19 cellular contexts compared by ENCODE assay signal in the genomic region with DNA sequence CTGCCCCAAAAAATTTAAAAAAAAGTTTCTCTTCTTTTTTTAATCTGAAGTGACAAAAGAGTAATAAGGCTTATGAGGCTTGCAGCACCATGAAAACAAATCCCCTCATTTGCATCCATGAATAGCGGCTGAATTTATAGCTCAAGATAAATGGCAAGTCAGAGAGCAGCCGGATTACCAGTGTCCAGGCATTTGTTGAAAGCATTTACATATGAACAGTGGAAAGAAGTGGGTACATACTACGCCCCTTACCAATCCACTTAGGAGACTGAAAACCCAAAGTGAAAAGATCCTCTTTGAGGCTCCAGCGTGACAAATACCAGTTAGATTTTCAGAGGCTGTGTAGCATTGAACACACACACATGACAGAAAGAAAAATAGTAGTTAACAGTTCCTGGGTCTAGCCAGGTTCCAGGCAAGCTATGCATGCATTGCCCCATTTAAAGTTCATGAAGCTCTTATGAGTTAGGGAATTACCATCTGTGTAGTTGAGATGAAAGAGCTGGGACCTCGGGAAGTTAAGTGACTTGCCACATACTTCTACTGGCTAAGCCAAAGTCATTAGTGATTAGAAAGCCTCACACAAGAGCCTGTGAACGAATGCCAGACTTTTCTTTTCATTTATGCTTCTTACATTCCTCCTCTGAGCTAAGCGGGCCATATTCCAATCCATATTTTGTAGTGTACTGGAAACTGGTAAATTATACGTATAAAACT. TPM values are rescaled to one million over a fixed set of nuclear protein-coding genes. Genes with fewer than 3 reads are reported as not detected.
DNase-seq lines count a peak whose midpoint lies in the region; ATAC-seq and TF ChIP-seq lines count a peak whose summit lies in the region.
"Had no signal": no experiment of that assay in that cellular context is flagged by ENCODE, and none has a peak within 500 bp of the region (broad histone marks: within the 10 kb centered on the region; RNA-seq: fewer than 3 reads in every experiment).

No MANE protein-coding gene starts in this region.

- H3K4me3 Mint-ChIP-seq in activated T-helper 1 cell treated with anti-CD3 and anti-CD28 coated beads, Interleukin-12 subunit alpha, Interleukin-12 subunit beta, Interleukin-2, Interleukin-4 antibody, amounts not matched to agents 30 ng/mL and 10 ng/mL and 1 ng/mL, durations not matched to agents 14 hours and 24 hours and 36 hours, result no peak overlapping the region
- no peak overlapping the region for H3K4me3 Mint-ChIP-seq in activated CD4-positive, alpha-beta T cell treated with anti-CD3 and anti-CD28 coated beads for 36 hours
- H3K4me3 Mint-ChIP-seq: activated naive CD8-positive, alpha-beta T cell treated with anti-CD3 and anti-CD28 coated beads for 36 hours; activated T-cell treated with anti-CD3 and anti-CD28 coated beads, Interleukin-2, amount 50 U/mL, for 24 hours had no signal

- no peak overlapping the region for H3K27ac Mint-ChIP-seq in activated T-helper 1 cell treated with anti-CD3 and anti-CD28 coated beads, Interleukin-12 subunit alpha, Interleukin-12 subunit beta, Interleukin-2, Interleukin-4 antibody, amounts not matched to agents 30 ng/mL and 10 ng/mL and 1 ng/mL, durations not matched to agents 14 hours and 24 hours and 36 hours
- H3K27ac Mint-ChIP-seq in activated CD4-positive, alpha-beta T cell treated with anti-CD3 and anti-CD28 coated beads for 36 hours, result no peak overlapping the region
- H3K27ac Mint-ChIP-seq: activated naive CD8-positive, alpha-beta T cell treated with anti-CD3 and anti-CD28 coated beads for 36 hours; activated T-cell treated with anti-CD3 and anti-CD28 coated beads, Interleukin-2, amount 50 U/mL, for 24 hours had no signal

- DNase-seq in NCI-H1048 (lab: John Stamatoyannopoulos, UW), result peak; percentile 7
- no peak for DNase-seq in left lung
- peak; percentile 20 for DNase-seq in retina
- no peak for DNase-seq in PC-9
- DNase-seq in activated T-helper 1 cell treated with anti-CD3 and anti-CD28 coated beads, Interleukin-12 subunit alpha, Interleukin-12 subunit beta, Interleukin-2, Interleukin-4 antibody, amounts not matched to agents 30 ng/mL and 10 ng/mL and 1 ng/mL, durations not matched to agents 14 hours and 24 hours and 36 hours (ENCODE audit: low spot score), result no peak
- DNase-seq in tibial artery, result no peak
- DNase-seq in activated CD4-positive, alpha-beta T cell treated with anti-CD3 and anti-CD28 coated beads for 36 hours, result no peak
- DNase-seq: activated CD4-positive, alpha-beta T cell treated with anti-CD3 and anti-CD28 coated beads, Interleukin-2, amount 50 U/mL, for 1 hour; activated naive CD8-positive, alpha-beta T cell treated with anti-CD3 and anti-CD28 coated beads for 36 hours; activated T-cell treated with anti-CD3 and anti-CD28 coated beads, Interleukin-2, amount 50 U/mL, for 24 hours; BE2C; GM23248; NCI-H2029; NCI-H446 treated with DMSO at 0.1 percent for 48 hours; occipital lobe; PC-3; SK-N-SH had no signal

- peak; percentile 66 for ATAC-seq in left lung
- no peak for ATAC-seq in activated CD4-positive, alpha-beta T cell treated with anti-CD3 and anti-CD28 coated beads for 36 hours
- ATAC-seq: PC-3 had no signal

- intact Hi-C loops in left lung (cut with DNase I), result no loop called here
- intact Hi-C loops in PC-9 (cut with micrococcal nuclease; ENCODE audit: unreplicated experiment), result no loop called here
- intact Hi-C loops in activated T-helper 1 cell treated with anti-CD3 and anti-CD28 coated beads, Interleukin-12 subunit alpha, Interleukin-12 subunit beta, Interleukin-2, Interleukin-4 antibody, amounts not matched to agents 30 ng/mL and 10 ng/mL and 1 ng/mL, durations not matched to agents 14 hours and 24 hours and 36 hours (cut with micrococcal nuclease), result no loop called here
- intact Hi-C loops in tibial artery (cut with DNase I; ENCODE audit: low total_unique reads), result no loop called here
- intact Hi-C loops in activated CD4-positive, alpha-beta T cell treated with anti-CD3 and anti-CD28 coated beads for 36 hours (cut with DNase I, micrococcal nuclease), result no loop called here

- H3F3A ChIP-seq in PC-9 (ENCODE audit: insufficient read depth, low read depth), result no peaks in the 10 kb centered on the region

- H3K4me1 Mint-ChIP-seq in activated T-helper 1 cell treated with anti-CD3 and anti-CD28 coated beads, Interleukin-12 subunit alpha, Interleukin-12 subunit beta, Interleukin-2, Interleukin-4 antibody, amounts not matched to agents 30 ng/mL and 10 ng/mL and 1 ng/mL, durations not matched to agents 14 hours and 24 hours and 36 hours (ENCODE audit: low read depth), result no peaks in the 10 kb centered on the region
- no peaks in the 10 kb centered on the region for H3K4me1 Mint-ChIP-seq in activated CD4-positive, alpha-beta T cell treated with anti-CD3 and anti-CD28 coated beads for 36 hours
- H3K4me1 Mint-ChIP-seq: activated naive CD8-positive, alpha-beta T cell treated with anti-CD3 and anti-CD28 coated beads for 36 hours had no signal

- CTCF ChIA-PET in PC-9 (lab: Charles Lee), result no interaction called here
- CTCF ChIA-PET in activated CD4-positive, alpha-beta T cell treated with anti-CD3 and anti-CD28 coated beads for 36 hours (lab: Charles Lee), result interaction anchor here (1.1 to 1.8 kb wide), 2 partner anchors 10 to 18 kb away, joined by 4 to 7 read pairs; no protein-coding TSS in a partner anchor

- H3K36me3 ChIP-seq in ectodermal cell (ENCODE audit: control insufficient read depth, insufficient read depth, low read length) (no peaks in the 10 kb centered on the region), left lung (no peaks in the 10 kb centered on the region), PC-9 (ENCODE audit: low read depth) (no peaks in the 10 kb centered on the region), tibial artery (no peaks in the 10 kb centered on the region)
- H3K36me3 ChIP-seq: BE2C, thoracic aorta had no signal

- POLR2A ChIA-PET in PC-9 (lab: Charles Lee; ENCODE audit: unreplicated experiment), result no interaction called here
- POLR2A ChIA-PET in activated CD4-positive, alpha-beta T cell treated with anti-CD3 and anti-CD28 coated beads for 36 hours (lab: Charles Lee), result no interaction called here

- H2AFZ ChIP-seq in PC-9, result no peak overlapping the region

- no peaks in the 10 kb centered on the region for H4K20me1 ChIP-seq in PC-9 (ENCODE audit: insufficient read depth)

- H3K79me2 ChIP-seq in PC-9 (ENCODE audit: low read depth), result no peaks in the 10 kb centered on the region

- BruUV-seq in PC-9 (replicated peaks; lab: Mats Ljungman, UMichigan), result no TSS peak

- H3K4me1 ChIP-seq in ectodermal cell (ENCODE audit: control insufficient read depth, insufficient read depth, low read length) (peaks cover 28% of the 10 kb centered on the region), left lung (peaks cover 0 to 8% of the 10 kb centered on the region in 2 donors), PC-9 (replicated peaks; ENCODE audit: insufficient read depth) (no peaks in the 10 kb centered on the region), tibial artery (no peaks in the 10 kb centered on the region)
- H3K4me1 ChIP-seq: BE2C had no signal

- H3K4me3 ChIP-seq in ectodermal cell (ENCODE audit: insufficient read depth, low read depth, low read length) (no peak overlapping the region), left lung (no peak overlapping the region), PC-9 (no peak overlapping the region), tibial artery (no peak overlapping the region)
- H3K4me3 ChIP-seq: thoracic aorta had no signal

- no peaks in the 10 kb centered on the region for H3K27me3 ChIP-seq in ectodermal cell (ENCODE audit: control insufficient read depth, insufficient read depth, low read length, poor library complexity, severe bottlenecking)
- no peaks in the 10 kb centered on the region for H3K27me3 ChIP-seq in left lung
- H3K27me3 ChIP-seq in PC-9 (ENCODE audit: insufficient read depth, low read depth), result no peaks in the 10 kb centered on the region
- no peaks in the 10 kb centered on the region for H3K27me3 ChIP-seq in tibial artery
- H3K27me3 ChIP-seq: BE2C had no signal

- no peaks in the 10 kb centered on the region for H3K36me3 Mint-ChIP-seq in activated T-helper 1 cell treated with anti-CD3 and anti-CD28 coated beads, Interleukin-12 subunit alpha, Interleukin-12 subunit beta, Interleukin-2, Interleukin-4 antibody, amounts not matched to agents 30 ng/mL and 10 ng/mL and 1 ng/mL, durations not matched to agents 14 hours and 24 hours and 36 hours (ENCODE audit: low read depth)
- H3K36me3 Mint-ChIP-seq in activated CD4-positive, alpha-beta T cell treated with anti-CD3 and anti-CD28 coated beads for 36 hours (ENCODE audit: low read depth), result no peaks in the 10 kb centered on the region
- H3K36me3 Mint-ChIP-seq: activated naive CD8-positive, alpha-beta T cell treated with anti-CD3 and anti-CD28 coated beads for 36 hours had no signal

- no peaks in the 10 kb centered on the region for H3K9me2 ChIP-seq in PC-9 (ENCODE audit: insufficient read depth)
- H3K9me2 ChIP-seq: SK-N-SH had no signal

- peak overlapping the region; percentile 79 for H3K27ac ChIP-seq in ectodermal cell (ENCODE audit: insufficient read depth, low read depth, low read length, poor library complexity, severe bottlenecking)
- peak overlapping the region in 1 of 2 donors; percentile 11 for H3K27ac ChIP-seq in left lung
- no peak overlapping the region for H3K27ac ChIP-seq in PC-9
- no peak overlapping the region for H3K27ac ChIP-seq in tibial artery
- H3K27ac ChIP-seq: GM23248, thoracic aorta had no signal

- WGBS in ectodermal cell, 2 experiments, result 30 to 39% methylated on average over 5 to 7 of the region's 8 CpGs

- no peaks in the 10 kb centered on the region for H3K9me3 ChIP-seq in ectodermal cell (ENCODE audit: control insufficient read depth, low read length)
- H3K9me3 ChIP-seq in left lung, result no peaks in the 10 kb centered on the region
- H3K9me3 ChIP-seq in PC-9 (ENCODE audit: insufficient read depth, low read depth), result no peaks in the 10 kb centered on the region
- no peaks in the 10 kb centered on the region for H3K9me3 ChIP-seq in tibial artery
- H3K9me3 ChIP-seq: BE2C, SK-N-SH, thoracic aorta had no signal

- no peak for TF ChIP-seq CTCF in left lung (IDR thresholded peaks at IDR 0.05)
- no peak for TF ChIP-seq CTCF in PC-9 (conservative IDR thresholded peaks at IDR 0.05)
- no peak for TF ChIP-seq CTCF in tibial artery (IDR thresholded peaks at IDR 0.05)

- H3K4me2 ChIP-seq in PC-9, result no peak overlapping the region
- H3K4me2 ChIP-seq: SK-N-SH had no signal

- peaks cover 17% of the 10 kb centered on the region for H3K27me3 Mint-ChIP-seq in activated T-helper 1 cell treated with anti-CD3 and anti-CD28 coated beads, Interleukin-12 subunit alpha, Interleukin-12 subunit beta, Interleukin-2, Interleukin-4 antibody, amounts not matched to agents 30 ng/mL and 10 ng/mL and 1 ng/mL, durations not matched to agents 14 hours and 24 hours and 36 hours (ENCODE audit: insufficient read depth)
- H3K27me3 Mint-ChIP-seq in activated CD4-positive, alpha-beta T cell treated with anti-CD3 and anti-CD28 coated beads for 36 hours, result peaks cover 12% of the 10 kb centered on the region

- H3K9me3 Mint-ChIP-seq in activated T-helper 1 cell treated with anti-CD3 and anti-CD28 coated beads, Interleukin-12 subunit alpha, Interleukin-12 subunit beta, Interleukin-2, Interleukin-4 antibody, amounts not matched to agents 30 ng/mL and 10 ng/mL and 1 ng/mL, durations not matched to agents 14 hours and 24 hours and 36 hours, result no peaks in the 10 kb centered on the region
- no peaks in the 10 kb centered on the region for H3K9me3 Mint-ChIP-seq in activated CD4-positive, alpha-beta T cell treated with anti-CD3 and anti-CD28 coated beads for 36 hours (ENCODE audit: low read depth)
- H3K9me3 Mint-ChIP-seq: activated naive CD8-positive, alpha-beta T cell treated with anti-CD3 and anti-CD28 coated beads for 36 hours; activated T-cell treated with anti-CD3 and anti-CD28 coated beads, Interleukin-2, amount 50 U/mL, for 24 hours had no signal

RNA-seq across cellular contexts. Expression of a gene that starts 28.2 kb away (rescaled TPM):
- 11.9 TPM for polyA plus RNA-seq in ectodermal cell (2013, experiment 1 of 4)
- 12.5 TPM for polyA plus RNA-seq in ectodermal cell (2013, experiment 2 of 4)
- polyA plus RNA-seq in ectodermal cell (2013, experiment 3 of 4), result 11.4 TPM
- 11.8 TPM for polyA plus RNA-seq in ectodermal cell (2013, experiment 4 of 4)
- total RNA-seq in left lung (10 to 100 TPM; 37.8 to 75.6 TPM), PC-9 (2021) (17.5 and 17.8 TPM in 2 replicates)
- 0.49 and 0.86 TPM in 2 replicates for total RNA-seq in activated T-helper 1 cell treated with anti-CD3 and anti-CD28 coated beads, Interleukin-12 subunit alpha, Interleukin-12 subunit beta, Interleukin-2, Interleukin-4 antibody, amounts not matched to agents 30 ng/mL and 10 ng/mL and 1 ng/mL, durations not matched to agents 14 hours and 24 hours and 36 hours
- under 1 TPM; 0.53 to 0.70 TPM for total RNA-seq in activated CD4-positive, alpha-beta T cell treated with anti-CD3 and anti-CD28 coated beads for 36 hours

Comparison
In these comparisons a context has a peak if more than half of its experiments do, and no peak if none do; other contexts are left out.
1. DNase-seq: peak in NCI-H1048 (single experiment) and retina (single experiment); none in left lung (0 of 2), PC-9 (0 of 2), activated T-helper 1 cell treated with anti-CD3 and anti-CD28 coated beads, Interleukin-12 subunit alpha, Interleukin-12 subunit beta, Interleukin-2, Interleukin-4 antibody, amounts not matched to agents 30 ng/mL and 10 ng/mL and 1 ng/mL, durations not matched to agents 14 hours and 24 hours and 36 hours (single experiment), tibial artery (0 of 2) and activated CD4-positive, alpha-beta T cell treated with anti-CD3 and anti-CD28 coated beads for 36 hours (single experiment).